Comparison of ENCODE assay signal across 19 cellular contexts in genomic region chr6:163290545-163291274, GRCh38.
"Had no signal": no experiment of that assay in that cellular context is flagged by ENCODE, and none has a peak within 500 bp of the region (broad histone marks: within the 10 kb centered on the region; RNA-seq: fewer than 3 reads in every experiment).

No MANE protein-coding gene starts in this region.

- H3K4me3 ChIP-seq: SJCRH30 had no signal

- H3K27ac ChIP-seq: KMS-11, SJCRH30 had no signal

- ATAC-seq: HepG2, SK-N-SH treated with all-trans-retinoic acid at 6 μM for 48 hours had no signal

- DNase-seq: IMR-90, MM.1S, NCI-H1092 treated with DMSO at 0.1 percent for 48 hours, NCI-H1436, NCI-H187, NCI-H2029, NCI-H2081 treated with DMSO at 0.1 percent for 48 hours, NCI-H2171, NCI-H446, NCI-H510A, NCI-H524 treated with DMSO at 0.1 percent for 48 hours, NCI-H69, NCI-H774, RPMI8226, SHP77 treated with DMSO at 0.1 percent for 48 hours, SJCRH30 had no signal

- H3K27me3 ChIP-seq: SJCRH30 had no signal

- H3K9ac ChIP-seq: KMS-11 had no signal

- H3K9me3 ChIP-seq: SJCRH30 had no signal

- H3K36me3 ChIP-seq: SJCRH30 had no signal
